7 cellular contexts compared by ENCODE assay signal in the genomic region with DNA sequence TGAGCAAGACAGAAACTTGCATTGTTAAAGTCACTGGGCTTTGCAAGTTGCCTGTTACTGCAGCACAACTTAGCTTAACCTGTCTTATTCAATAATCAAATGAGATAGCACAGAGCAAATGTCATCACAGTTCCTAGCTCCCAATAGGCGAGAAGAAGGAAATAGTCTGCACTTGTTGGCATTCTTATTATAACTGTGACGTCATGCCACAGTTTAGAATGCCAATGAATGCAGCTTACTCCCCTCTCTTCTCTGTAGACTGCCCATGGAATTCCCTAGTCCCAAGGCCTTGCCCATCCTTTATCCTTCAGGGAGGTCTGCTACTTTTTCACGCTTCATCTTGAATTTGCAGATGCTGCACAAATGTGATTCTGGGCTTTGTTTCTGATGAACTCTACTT.
"Had no signal": no experiment of that assay in that cellular context is flagged by ENCODE, and none has a peak within 500 bp of the region (broad histone marks: within the 10 kb centered on the region; RNA-seq: fewer than 3 reads in every experiment).

No MANE protein-coding gene starts in this region.

- H3K9ac ChIP-seq: KMS-11 had no signal

- H3K4me2 ChIP-seq: KMS-11 had no signal

- H3K36me3 Mint-ChIP-seq: IgD-negative memory B cell had no signal

- H3K27ac Mint-ChIP-seq: IgD-negative memory B cell had no signal

- DNase-seq: IMR-90, KBM-7, KG1 had no signal

- H3K4me1 Mint-ChIP-seq: IgD-negative memory B cell had no signal

- H3K4me3 Mint-ChIP-seq: IgD-negative memory B cell had no signal

- H3K27me3 Mint-ChIP-seq: IgD-negative memory B cell had no signal

- H3K27ac ChIP-seq: HL-60, KMS-11 had no signal

- FAIRE-seq: HTR-8/SVneo had no signal
